In the genomic region with DNA sequence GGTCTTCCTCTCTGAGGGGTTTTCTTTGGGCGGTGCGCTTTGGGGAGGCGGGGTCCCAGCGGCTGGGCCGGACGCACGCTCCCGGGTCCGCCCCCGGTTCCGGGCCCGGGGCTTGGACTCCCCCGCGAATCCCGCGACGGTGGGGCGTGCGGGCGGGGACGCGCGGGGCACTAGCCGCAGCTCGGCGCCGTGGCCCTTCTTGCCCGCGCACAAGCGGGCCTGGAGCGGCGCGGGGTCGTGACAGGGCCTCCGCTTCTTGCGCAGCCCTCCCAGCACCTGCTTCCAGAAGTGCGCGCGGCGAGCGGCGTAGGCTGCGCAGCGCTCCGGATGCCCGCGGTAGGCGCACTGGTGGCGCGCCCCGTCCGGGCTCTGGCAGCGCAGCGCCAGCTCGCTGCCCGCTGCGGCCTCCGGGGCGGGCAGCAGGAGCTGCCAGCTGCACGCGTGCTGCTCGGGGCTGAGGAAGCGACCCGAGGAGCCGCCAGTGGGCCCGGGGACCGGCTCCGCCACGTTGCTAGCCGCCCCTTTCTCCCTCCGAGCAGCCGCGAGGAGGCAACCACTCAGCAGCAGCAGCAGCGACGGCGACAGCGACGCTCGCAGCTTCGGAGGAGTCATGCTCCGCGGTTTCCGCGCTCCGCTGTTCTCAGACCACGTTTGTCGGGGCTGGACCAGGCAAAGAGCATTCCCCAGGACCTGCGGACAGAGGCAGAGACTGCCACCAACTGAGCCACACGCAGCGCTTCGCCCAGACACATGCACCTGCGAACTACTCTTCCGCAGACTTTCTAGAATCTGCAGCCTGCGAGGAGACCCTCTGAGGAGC, we compare ENCODE assay signal across 1 cellular context.
TF ChIP-seq lines count a peak whose summit lies in the region.

No MANE protein-coding gene starts in this region.

TF ChIP-seq in WTC11, 78 proteins besides CTCF, POLR2A, EP300 and RAD21 (continued from another document):
- no peak for TF ChIP-seq ZBTB43 (CRISPR knock-in tag; IDR thresholded peaks at IDR 0.05)
